In the genomic region with DNA sequence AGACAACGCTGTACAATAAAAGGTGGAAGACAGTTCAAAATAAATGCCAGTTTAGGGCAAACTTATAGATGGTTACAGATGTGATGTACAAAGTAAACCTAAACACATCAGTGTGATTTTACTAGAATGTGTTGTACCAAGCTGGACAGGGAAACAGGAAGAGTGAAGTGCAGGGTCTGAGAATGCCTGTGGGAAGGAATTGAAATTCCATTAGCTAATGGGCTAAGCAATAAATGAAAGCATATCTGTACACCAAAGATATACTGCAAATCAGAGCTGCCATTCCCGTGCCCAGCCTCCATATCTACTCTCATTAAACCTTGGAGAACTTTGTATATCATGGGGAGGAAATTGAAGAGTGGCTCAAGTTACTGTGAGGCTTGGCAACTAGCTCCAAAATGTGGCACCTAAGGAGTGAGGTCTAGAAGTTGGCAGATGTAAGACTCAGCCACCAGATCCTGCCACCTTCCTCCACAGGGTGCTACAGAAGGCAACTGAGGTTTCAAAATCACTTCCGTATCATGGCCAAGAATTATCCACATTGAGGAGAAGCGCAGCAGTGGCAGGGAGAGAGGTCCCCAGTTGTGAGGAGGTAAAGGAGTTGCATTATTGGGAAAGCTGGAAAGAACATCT, we compare ENCODE assay signal across 16 cellular contexts.
DNase-seq lines count a peak whose midpoint lies in the region; ATAC-seq and TF ChIP-seq lines count a peak whose summit lies in the region.
"Had no signal": no experiment of that assay in that cellular context is flagged by ENCODE, and none has a peak within 500 bp of the region (broad histone marks: within the 10 kb centered on the region; RNA-seq: fewer than 3 reads in every experiment).

No MANE protein-coding gene starts in this region.

- peaks cover 63% of the 10 kb centered on the region for H3K4me1 Mint-ChIP-seq in glutamatergic neuron (ENCODE audit: low read depth, unreplicated experiment)
- H3K4me1 Mint-ChIP-seq in activated CD4-positive, alpha-beta memory T cell treated with anti-CD3 and anti-CD28 coated beads for 36 hours (ENCODE audit: low read depth) = no peaks in the 10 kb centered on the region

- no peaks in the 10 kb centered on the region for H3K36me3 Mint-ChIP-seq in glutamatergic neuron (ENCODE audit: unreplicated experiment)
- no peaks in the 10 kb centered on the region for H3K36me3 Mint-ChIP-seq in activated CD4-positive, alpha-beta memory T cell treated with anti-CD3 and anti-CD28 coated beads for 36 hours

- H3K4me3 Mint-ChIP-seq in glutamatergic neuron (ENCODE audit: unreplicated experiment) = peak overlapping the region; percentile 4
- no peak overlapping the region for H3K4me3 Mint-ChIP-seq in activated CD4-positive, alpha-beta memory T cell treated with anti-CD3 and anti-CD28 coated beads for 36 hours

- TF ChIP-seq CTCF in glutamatergic neuron (IDR thresholded peaks at IDR 0.05; ENCODE audit: partially characterized antibody, unreplicated experiment) = no peak
- TF ChIP-seq CTCF in gastrocnemius medialis (IDR thresholded peaks at IDR 0.05 in 4 of 5, conservative IDR thresholded peaks at IDR 0.05 in 1 of 5) = no peak
- TF ChIP-seq CTCF in dorsolateral prefrontal cortex (IDR thresholded peaks at IDR 0.05 in 54 of 56, conservative IDR thresholded peaks at IDR 0.05 in 2 of 56; ENCODE audit: low read depth in 1 of 56, partially characterized antibody in 56 of 56) = no peak

- peak overlapping the region; percentile 79 for H3K27ac Mint-ChIP-seq in glutamatergic neuron (ENCODE audit: unreplicated experiment)
- H3K27ac Mint-ChIP-seq in activated CD4-positive, alpha-beta memory T cell treated with anti-CD3 and anti-CD28 coated beads for 36 hours = no peak overlapping the region

- intact Hi-C loops in Right ventricle myocardium superior (cut with DNase I) = no loop called here
- intact Hi-C loops in left ventricle myocardium superior (cut with micrococcal nuclease) = no loop called here
- intact Hi-C loops in gastrocnemius medialis (cut with DNase I; ENCODE audit: low total_unique reads) = no loop called here
- intact Hi-C loops in dorsolateral prefrontal cortex (cut with DNase I) = no loop called here
- intact Hi-C loops in activated CD4-positive, alpha-beta memory T cell treated with anti-CD3 and anti-CD28 coated beads for 36 hours (cut with micrococcal nuclease) = no loop called here

- in situ Hi-C loops in gastrocnemius medialis (cut with MboI; ENCODE audit: low sequenced_read_pairs in 4 of 4) = loop anchor here in 1 of 4 donors (25.0 kb wide), 1 partner anchor 102 kb away; no protein-coding TSS in a partner anchor

- CTCF ChIA-PET in activated CD4-positive, alpha-beta memory T cell treated with anti-CD3 and anti-CD28 coated beads for 36 hours (lab: Charles Lee) = no interaction called here

- H3K9me3 ChIP-seq in gastrocnemius medialis = no peaks in the 10 kb centered on the region
- H3K9me3 ChIP-seq: HAP-1 had no signal

- peak; percentile 22 for ATAC-seq in Right ventricle myocardium superior (ENCODE audit: poor library complexity)
- no peak for ATAC-seq in left ventricle myocardium superior
- ATAC-seq in SK-N-SH treated with all-trans-retinoic acid at 6 μM for 48 hours = peak; percentile 67
- ATAC-seq in gastrocnemius medialis = peak; percentile 16 to 72

- H3K9me3 Mint-ChIP-seq in glutamatergic neuron (ENCODE audit: unreplicated experiment) = peaks cover 3% of the 10 kb centered on the region
- no peaks in the 10 kb centered on the region for H3K9me3 Mint-ChIP-seq in activated CD4-positive, alpha-beta memory T cell treated with anti-CD3 and anti-CD28 coated beads for 36 hours

- H3K4me1 ChIP-seq in gastrocnemius medialis = peaks cover 53 to 67% of the 10 kb centered on the region in 2 donors

- H3K27me3 ChIP-seq in gastrocnemius medialis = no peaks in the 10 kb centered on the region
- no peaks in the 10 kb centered on the region for H3K27me3 ChIP-seq in dorsolateral prefrontal cortex
- H3K27me3 ChIP-seq: BLaER1 treated with 17β-estradiol and CSF1 and Interleukin-3, amounts not matched to agents 10 nM and 100 nM had no signal

- DNase-seq in Right ventricle myocardium superior (no peak), left ventricle myocardium superior (no peak), glutamatergic neuron (no peak), gastrocnemius medialis (no peak), dorsolateral prefrontal cortex (no peak)
- no peak for DNase-seq in stimulated activated CD4-positive, alpha-beta T cell treated with anti-CD3 and anti-CD28 coated beads, Interleukin-4, amount 100 ng/mL, for 1 hour
- no peak for DNase-seq in activated CD4-positive, alpha-beta memory T cell treated with anti-CD3 and anti-CD28 coated beads for 36 hours
- DNase-seq: DMS 273 treated with DMSO at 0.1 percent for 48 hours; NCI-H187; NCI-H69; NK-92 treated with Interleukin-12 subunit alpha and Interleukin-12 subunit beta, amount 100 ng/mL, for 24 hours; RPMI8226 had no signal

- H3K4me3 ChIP-seq in gastrocnemius medialis (no peak overlapping the region), dorsolateral prefrontal cortex (no peak overlapping the region)
- H3K4me3 ChIP-seq: BLaER1 treated with 17β-estradiol and CSF1 and Interleukin-3, amounts not matched to agents 10 nM and 100 nM; HAP-1 had no signal

- no peaks in the 10 kb centered on the region for H3K36me3 ChIP-seq in gastrocnemius medialis
- H3K36me3 ChIP-seq: HAP-1 had no signal

- H3K27ac ChIP-seq in gastrocnemius medialis = peak overlapping the region in 2 of 4 donors; percentile 2 to 14
- peak overlapping the region in 15 of 59 donors; percentile 1 to 99 (median 16) for H3K27ac ChIP-seq in dorsolateral prefrontal cortex
- H3K27ac ChIP-seq: BLaER1 treated with 17β-estradiol and CSF1 and Interleukin-3, amounts not matched to agents 10 nM and 100 nM; HL-60 had no signal

- TF ChIP-seq POLR2A in gastrocnemius medialis (IDR thresholded peaks at IDR 0.05) = no peak

- H3K27me3 Mint-ChIP-seq in glutamatergic neuron (ENCODE audit: unreplicated experiment) = no peaks in the 10 kb centered on the region
- no peaks in the 10 kb centered on the region for H3K27me3 Mint-ChIP-seq in activated CD4-positive, alpha-beta memory T cell treated with anti-CD3 and anti-CD28 coated beads for 36 hours

- POLR2A ChIA-PET in activated CD4-positive, alpha-beta memory T cell treated with anti-CD3 and anti-CD28 coated beads for 36 hours (lab: Charles Lee) = no interaction called here

TF ChIP-seq in SK-N-SH treated with all-trans-retinoic acid at 6 μM for 48 hours, 23 proteins besides CTCF, POLR2A, EP300 and RAD21 (continues in another document):
- TF ChIP-seq, protein P1, sequence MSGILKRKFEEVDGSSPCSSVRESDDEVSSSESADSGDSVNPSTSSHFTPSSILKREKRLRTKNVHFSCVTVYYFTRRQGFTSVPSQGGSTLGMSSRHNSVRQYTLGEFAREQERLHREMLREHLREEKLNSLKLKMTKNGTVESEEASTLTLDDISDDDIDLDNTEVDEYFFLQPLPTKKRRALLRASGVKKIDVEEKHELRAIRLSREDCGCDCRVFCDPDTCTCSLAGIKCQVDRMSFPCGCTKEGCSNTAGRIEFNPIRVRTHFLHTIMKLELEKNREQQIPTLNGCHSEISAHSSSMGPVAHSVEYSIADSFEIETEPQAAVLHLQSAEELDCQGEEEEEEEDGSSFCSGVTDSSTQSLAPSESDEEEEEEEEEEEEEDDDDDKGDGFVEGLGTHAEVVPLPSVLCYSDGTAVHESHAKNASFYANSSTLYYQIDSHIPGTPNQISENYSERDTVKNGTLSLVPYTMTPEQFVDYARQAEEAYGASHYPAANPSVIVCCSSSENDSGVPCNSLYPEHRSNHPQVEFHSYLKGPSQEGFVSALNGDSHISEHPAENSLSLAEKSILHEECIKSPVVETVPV (CRISPR knock-in tag; IDR thresholded peaks at IDR 0.05) = no peak
- no peak for TF ChIP-seq ZFP30 (CRISPR knock-in tag; IDR thresholded peaks at IDR 0.05)
- TF ChIP-seq ZNF70 (CRISPR knock-in tag; IDR thresholded peaks at IDR 0.05) = no peak
- TF ChIP-seq CSDC2 (CRISPR knock-in tag; IDR thresholded peaks at IDR 0.05) = no peak
- no peak for TF ChIP-seq ZNF565 (CRISPR knock-in tag; conservative IDR thresholded peaks at IDR 0.05; ENCODE audit: low read depth)
- TF ChIP-seq, protein P2, sequence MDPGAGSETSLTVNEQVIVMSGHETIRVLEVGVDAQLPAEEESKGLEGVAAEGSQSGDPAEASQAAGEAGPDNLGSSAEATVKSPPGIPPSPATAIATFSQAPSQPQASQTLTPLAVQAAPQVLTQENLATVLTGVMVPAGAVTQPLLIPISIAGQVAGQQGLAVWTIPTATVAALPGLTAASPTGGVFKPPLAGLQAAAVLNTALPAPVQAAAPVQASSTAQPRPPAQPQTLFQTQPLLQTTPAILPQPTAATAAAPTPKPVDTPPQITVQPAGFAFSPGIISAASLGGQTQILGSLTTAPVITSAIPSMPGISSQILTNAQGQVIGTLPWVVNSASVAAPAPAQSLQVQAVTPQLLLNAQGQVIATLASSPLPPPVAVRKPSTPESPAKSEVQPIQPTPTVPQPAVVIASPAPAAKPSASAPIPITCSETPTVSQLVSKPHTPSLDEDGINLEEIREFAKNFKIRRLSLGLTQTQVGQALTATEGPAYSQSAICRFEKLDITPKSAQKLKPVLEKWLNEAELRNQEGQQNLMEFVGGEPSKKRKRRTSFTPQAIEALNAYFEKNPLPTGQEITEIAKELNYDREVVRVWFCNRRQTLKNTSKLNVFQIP (CRISPR knock-in tag; IDR thresholded peaks at IDR 0.05; ENCODE audit: borderline replicate concordance, low read depth) = no peak
- no peak for TF ChIP-seq ZFP3 (CRISPR knock-in tag; IDR thresholded peaks at IDR 0.05)
- TF ChIP-seq GLIS3 (CRISPR knock-in tag; IDR thresholded peaks at IDR 0.05) = no peak
